13 cellular contexts compared by ENCODE assay signal in the genomic region with DNA sequence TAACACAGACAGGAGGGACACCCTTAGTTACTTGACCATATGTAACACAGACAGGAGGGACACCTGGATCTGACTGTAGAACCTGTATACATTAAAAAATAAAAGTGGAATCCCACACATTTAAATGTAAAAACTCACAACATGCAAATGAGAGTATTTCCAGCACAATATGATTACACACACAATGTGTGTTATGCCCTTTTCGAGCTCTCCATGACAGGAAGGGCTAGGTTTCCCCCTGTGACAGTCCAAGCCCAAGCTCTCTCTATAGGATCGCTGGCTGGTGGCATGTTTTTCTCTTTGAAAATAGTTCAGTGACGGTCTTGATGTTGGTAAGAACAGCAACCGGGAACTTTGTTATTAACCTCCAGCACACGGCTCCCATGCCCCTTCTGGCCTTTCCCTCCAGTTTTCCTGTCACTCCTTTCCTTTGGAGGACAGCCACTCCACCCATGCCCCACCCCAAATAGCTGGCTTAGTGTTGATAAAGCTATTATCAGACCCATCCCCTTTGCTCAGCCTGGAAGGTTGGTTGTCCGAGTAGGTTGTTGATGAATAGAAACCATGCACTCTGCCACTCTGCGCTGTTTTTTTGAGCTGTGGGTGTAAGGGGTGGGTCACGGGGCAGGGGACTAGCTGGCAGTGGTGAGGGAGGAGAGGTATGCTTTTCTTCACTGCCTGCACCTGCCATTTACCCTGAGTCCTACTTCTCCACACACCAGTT. TPM values are rescaled to one million over a fixed set of nuclear protein-coding genes. Genes with fewer than 3 reads are reported as not detected.
A peak's percentile ranks its signal among the peaks of the same experiment; 100 is the strongest.
DNase-seq lines count a peak whose midpoint lies in the region; ATAC-seq and TF ChIP-seq lines count a peak whose summit lies in the region.
"Had no signal": no experiment of that assay in that cellular context is flagged by ENCODE, and none has a peak within 500 bp of the region (broad histone marks: within the 10 kb centered on the region; RNA-seq: fewer than 3 reads in every experiment).

No MANE protein-coding gene starts in this region.

- TF ChIP-seq CTCF in GM12865 (IDR thresholded peaks at IDR 0.05; ENCODE audit: insufficient read depth, low read depth, low read length, missing control alignments): no peak
- no peak for TF ChIP-seq CTCF in gastrocnemius medialis (IDR thresholded peaks at IDR 0.05 in 4 of 5, conservative IDR thresholded peaks at IDR 0.05 in 1 of 5)
- no peak for TF ChIP-seq CTCF in foreskin fibroblast (IDR thresholded peaks at IDR 0.05; ENCODE audit: low read depth, low read length)

- H3K9ac ChIP-seq in Karpas-422 (ENCODE audit: low read length) (peak overlapping the region; percentile 74), duodenal mucosa (ENCODE audit: low read depth in 1 of 2, low read length in 2 of 2) (no peak overlapping the region)

- H3K4me2 ChIP-seq in Karpas-422 (ENCODE audit: low read depth, low read length, poor library complexity, severe bottlenecking): peak overlapping the region; percentile 92

- TF ChIP-seq POLR2A in gastrocnemius medialis (IDR thresholded peaks at IDR 0.05): no peak

- no peaks in the 10 kb centered on the region for H3K9me2 ChIP-seq in Karpas-422 (replicated peaks; ENCODE audit: insufficient read depth, low read length)

- no peaks in the 10 kb centered on the region for H3K79me2 ChIP-seq in Karpas-422 (ENCODE audit: low read length)

- ATAC-seq in gastrocnemius medialis: no peak
- ATAC-seq: activated CD4-positive, alpha-beta T cell treated with anti-CD3 and anti-CD28 coated beads for 36 hours; activated T-cell treated with anti-CD3 and anti-CD28 coated beads, Interleukin-2, amount 50 U/mL, for 4 hours had no signal

- H4K20me1 ChIP-seq in Karpas-422 (ENCODE audit: insufficient read depth, low read depth, low read length): no peaks in the 10 kb centered on the region

- H2AFZ ChIP-seq in Karpas-422 (ENCODE audit: low read length): peak overlapping the region; percentile 41; the same call in 1 of the 2 replicates

- H3K4me1 ChIP-seq in Karpas-422 (ENCODE audit: low read length) (peaks cover 48% of the 10 kb centered on the region), duodenal mucosa (ENCODE audit: control insufficient read depth in 1 of 2, insufficient read depth in 2 of 2, low read length in 2 of 2) (peaks cover 17 to 25% of the 10 kb centered on the region in 2 donors), gastrocnemius medialis (peaks cover 65 to 71% of the 10 kb centered on the region in 2 donors)

- in situ Hi-C loops in gastrocnemius medialis (cut with MboI; ENCODE audit: low sequenced_read_pairs in 4 of 4): loop anchor here in 1 of 4 donors (10.0 kb wide), 1 partner anchor 96 kb away; no protein-coding TSS in a partner anchor

- H3K9me3 ChIP-seq in Karpas-422 (ENCODE audit: low read length): no peaks in the 10 kb centered on the region
- no peaks in the 10 kb centered on the region for H3K9me3 ChIP-seq in duodenal mucosa (ENCODE audit: control insufficient read depth in 1 of 2, low read length in 2 of 2)
- no peaks in the 10 kb centered on the region for H3K9me3 ChIP-seq in gastrocnemius medialis

- no peaks in the 10 kb centered on the region for H3K27me3 ChIP-seq in Karpas-422 (ENCODE audit: low read length)
- H3K27me3 ChIP-seq in duodenal mucosa (ENCODE audit: control insufficient read depth in 1 of 2, insufficient read depth in 2 of 2, low read length in 2 of 2): no peaks in the 10 kb centered on the region
- H3K27me3 ChIP-seq in gastrocnemius medialis: no peaks in the 10 kb centered on the region

- DNase-seq in GM12865 (ENCODE audit: low read depth) (peak; percentile 77), Karpas-422 (peak; percentile 44), gastrocnemius medialis (no peak), NCI-H69 (lab: John Stamatoyannopoulos, UW) (no peak), foreskin fibroblast (no peak), NCI-H1048 (lab: John Stamatoyannopoulos, UW) (no peak), NCI-H1417 (lab: John Stamatoyannopoulos, UW) (no peak)
- DNase-seq: activated CD4-positive, alpha-beta T cell treated with anti-CD3 and anti-CD28 coated beads for 36 hours; activated T-cell treated with anti-CD3 and anti-CD28 coated beads, Interleukin-2, amount 50 U/mL, for 4 hours; endodermal cell; NCI-H187 treated with DMSO at 0.1 percent for 48 hours; SW 1271 had no signal

- intact Hi-C loops in gastrocnemius medialis (cut with DNase I; ENCODE audit: low total_unique reads): loop anchor here (5.0 kb wide), 2 partner anchors 103 to 118 kb away; partner anchors contain the start of gene FAM98A

- H3K36me3 ChIP-seq in Karpas-422 (ENCODE audit: insufficient read depth, low read length): no peaks in the 10 kb centered on the region
- H3K36me3 ChIP-seq in duodenal mucosa (ENCODE audit: control insufficient read depth in 1 of 2, insufficient read depth in 2 of 2, low read length in 2 of 2): no peaks in the 10 kb centered on the region
- no peaks in the 10 kb centered on the region for H3K36me3 ChIP-seq in gastrocnemius medialis

- H3K4me3 ChIP-seq in GM12865 (ENCODE audit: low read depth, low read length) (peak overlapping the region; percentile 90), Karpas-422 (ENCODE audit: low read length) (peak overlapping the region; percentile 72), duodenal mucosa (ENCODE audit: low read depth in 1 of 2, low read length in 2 of 2) (peak overlapping the region in 1 of 2 donors; percentile 2), gastrocnemius medialis (peak overlapping the region in 2 of 4 donors; percentile 2 to 17), foreskin fibroblast (ENCODE audit: low read depth in 1 of 2, low read length in 2 of 2) (no peak overlapping the region)

- H3K27ac ChIP-seq in Karpas-422 (ENCODE audit: low read length) (no peak overlapping the region), duodenal mucosa (ENCODE audit: low read depth, low read length) (peak overlapping the region; percentile 22), gastrocnemius medialis (peak overlapping the region; percentile 90 to 100 (median 93))

RNA-seq across cellular contexts. Expression of gene RASGRP3, which starts 2.7 kb away (rescaled TPM):
- total RNA-seq in Karpas-422 (2014; rRNA removed; shearing (Covaris generic); ENCODE audit: low replicate concordance): 15.3 and 19.3 TPM in 2 replicates
- total RNA-seq in gastrocnemius medialis: 10 to 100 TPM; 10.0 to 22.5 (median 12.1) TPM

Comparison
In these comparisons a context has a peak if more than half of its experiments do, and no peak if none do; other contexts are left out.
1. DNase-seq: peak in GM12865 (single experiment) and Karpas-422 (single experiment); none in gastrocnemius medialis (0 of 2), NCI-H69 (single experiment), foreskin fibroblast (0 of 2), NCI-H1048 (single experiment) and NCI-H1417 (0 of 3).
2. H3K4me3 ChIP-seq: peak in GM12865 (single experiment) and Karpas-422 (single experiment); none in foreskin fibroblast (0 of 2).